9 cellular contexts compared by ENCODE assay signal in the genomic region with DNA sequence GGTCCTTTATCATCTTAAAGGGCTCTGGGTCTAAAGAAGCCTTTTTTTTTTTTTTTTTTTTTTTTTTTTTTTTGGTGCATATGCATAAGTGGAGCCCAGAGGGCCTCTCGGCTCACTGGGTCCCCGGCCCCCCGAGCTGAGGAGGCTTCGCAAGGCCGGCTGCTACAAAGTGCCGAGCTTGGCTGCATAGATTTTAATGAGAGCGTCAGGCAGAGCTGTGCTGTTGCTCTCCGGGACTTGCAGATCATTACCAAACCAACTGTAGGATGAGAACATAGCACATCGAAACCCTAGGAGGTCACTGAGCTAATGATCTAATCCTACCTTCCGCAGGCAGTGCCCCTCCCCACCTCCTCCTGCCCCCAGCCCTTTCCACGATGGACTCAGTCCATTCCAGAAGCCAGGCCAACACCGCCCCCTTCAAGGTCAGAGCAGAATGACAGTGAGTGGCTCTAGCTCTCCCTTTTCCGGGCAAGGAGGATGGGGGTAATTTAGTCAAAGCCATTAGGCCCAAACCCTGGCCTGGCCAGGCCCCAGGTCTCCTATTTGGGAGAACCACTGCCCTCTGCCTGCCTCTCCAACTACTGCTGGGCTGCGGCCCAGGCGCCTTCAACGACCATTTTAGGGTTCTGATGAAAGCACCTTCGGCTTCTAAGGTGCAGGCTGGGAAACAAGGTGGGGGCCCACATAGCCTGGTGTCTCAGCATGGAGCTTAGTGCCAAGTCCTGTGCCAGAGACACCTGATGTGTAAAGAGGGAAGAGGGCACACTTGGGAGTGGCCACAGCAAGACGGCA. TPM values are rescaled to one million over a fixed set of nuclear protein-coding genes. Genes with fewer than 3 reads are reported as not detected.
DNase-seq lines count a peak whose midpoint lies in the region; ATAC-seq and TF ChIP-seq lines count a peak whose summit lies in the region.
"Not testable (repeated sequence)": the region's sequence is repeated elsewhere in the genome, so short reads cannot be mapped to it uniquely, and the experiment has no call there.
"Had no signal": no experiment of that assay in that cellular context is flagged by ENCODE, and none has a peak within 500 bp of the region (broad histone marks: within the 10 kb centered on the region; RNA-seq: fewer than 3 reads in every experiment).

No MANE protein-coding gene starts in this region.

- CTCF ChIA-PET in activated naive CD4-positive, alpha-beta T cell treated with anti-CD3 and anti-CD28 coated beads for 36 hours (lab: Charles Lee): interaction anchor here (0.9 kb wide), 1 partner anchor 113 kb away, joined by 8 read pairs; no protein-coding TSS in a partner anchor

- H3K9ac ChIP-seq in HUES6 (ENCODE audit: low read length) (peak overlapping the region; percentile 58), subcutaneous abdominal adipose tissue (ENCODE audit: low read length in 5 of 5) (peak overlapping the region in 2 of 5 donors; percentile 16 to 64)

- TF ChIP-seq CTCF in coronary artery (IDR thresholded peaks at IDR 0.05); psoas muscle (IDR thresholded peaks at IDR 0.05): not testable (repeated sequence)
- peak; percentile 32 for TF ChIP-seq CTCF in left ventricle myocardium inferior (IDR thresholded peaks at IDR 0.05; ENCODE audit: borderline replicate concordance)

- H3K27me3 Mint-ChIP-seq in activated naive CD4-positive, alpha-beta T cell treated with anti-CD3 and anti-CD28 coated beads for 36 hours (ENCODE audit: low read depth); memory B cell: not testable (repeated sequence)

- H3K27ac Mint-ChIP-seq in activated naive CD4-positive, alpha-beta T cell treated with anti-CD3 and anti-CD28 coated beads for 36 hours: peak overlapping the region; percentile 32
- peak overlapping the region; percentile 81 for H3K27ac Mint-ChIP-seq in memory B cell

- peaks cover 19% of the 10 kb centered on the region for H3K4me1 Mint-ChIP-seq in activated naive CD4-positive, alpha-beta T cell treated with anti-CD3 and anti-CD28 coated beads for 36 hours (ENCODE audit: low read depth)
- peaks cover 49% of the 10 kb centered on the region for H3K4me1 Mint-ChIP-seq in memory B cell

- H3K27ac ChIP-seq in HUES6 (ENCODE audit: low read depth, low read length) (peak overlapping the region; percentile 55; the same call in 1 of the 2 replicates), coronary artery (peak overlapping the region; percentile 31 to 69), left ventricle myocardium inferior (replicated peaks) (peak overlapping the region; percentile 85), psoas muscle (peak overlapping the region; percentile 85), subcutaneous abdominal adipose tissue (ENCODE audit: low read depth, low read length) (peak overlapping the region; percentile 88)

- not testable (repeated sequence) for H3K9me3 ChIP-seq in HUES6 (ENCODE audit: control insufficient read depth, insufficient read depth, low read depth, low read length); left ventricle myocardium inferior (replicated peaks); psoas muscle; subcutaneous abdominal adipose tissue (ENCODE audit: control insufficient read depth in 5 of 5, low read length in 5 of 5)

- WGBS in psoas muscle, 3 donors: 37 to 66% (median 43%) methylated on average over 15 to 17 of the region's 18 CpGs

- H3K36me3 Mint-ChIP-seq in activated naive CD4-positive, alpha-beta T cell treated with anti-CD3 and anti-CD28 coated beads for 36 hours (ENCODE audit: low read depth): not testable (repeated sequence)
- peaks cover 13% of the 10 kb centered on the region for H3K36me3 Mint-ChIP-seq in memory B cell

- intact Hi-C loops in activated naive CD4-positive, alpha-beta T cell treated with anti-CD3 and anti-CD28 coated beads for 36 hours (cut with micrococcal nuclease); left ventricle myocardium inferior (cut with micrococcal nuclease); psoas muscle (cut with DNase I): not testable (repeated sequence)

- not testable (repeated sequence) for H3K4me3 ChIP-seq in HUES6 (ENCODE audit: low read depth, low read length); coronary artery; left ventricle myocardium inferior; psoas muscle; subcutaneous abdominal adipose tissue (ENCODE audit: low read depth in 1 of 5, low read length in 5 of 5)

- H3K4me3 Mint-ChIP-seq in activated naive CD4-positive, alpha-beta T cell treated with anti-CD3 and anti-CD28 coated beads for 36 hours; memory B cell: not testable (repeated sequence)

- H3K4me1 ChIP-seq in HUES6 (ENCODE audit: control insufficient read depth, insufficient read depth, low read length): peaks cover 39% of the 10 kb centered on the region
- H3K4me1 ChIP-seq in left ventricle myocardium inferior: peaks cover 65% of the 10 kb centered on the region
- H3K4me1 ChIP-seq in psoas muscle: peaks cover 50% of the 10 kb centered on the region
- H3K4me1 ChIP-seq in subcutaneous abdominal adipose tissue (ENCODE audit: control insufficient read depth in 5 of 5, insufficient read depth in 5 of 5, low read length in 5 of 5): peaks cover 22 to 63% (median 62%) of the 10 kb centered on the region in 5 donors

- H3K9me3 Mint-ChIP-seq in activated naive CD4-positive, alpha-beta T cell treated with anti-CD3 and anti-CD28 coated beads for 36 hours; memory B cell: not testable (repeated sequence)

- not testable (repeated sequence) for ATAC-seq in memory B cell (ENCODE audit: low read depth)
- ATAC-seq in psoas muscle: peak in 3 of 4 donors; percentile 2 to 15 (median 10)

- not testable (repeated sequence) for H3K27me3 ChIP-seq in HUES6 (ENCODE audit: control insufficient read depth, insufficient read depth, low read length); left ventricle myocardium inferior (ENCODE audit: low read depth); psoas muscle (ENCODE audit: insufficient read depth in 3 of 3, low read length in 2 of 3); subcutaneous abdominal adipose tissue (ENCODE audit: control insufficient read depth in 5 of 5, insufficient read depth in 4 of 5, low read length in 5 of 5)

- DNase-seq in activated naive CD4-positive, alpha-beta T cell treated with anti-CD3 and anti-CD28 coated beads for 36 hours; coronary artery (ENCODE audit: low spot score); left ventricle myocardium inferior; memory B cell (ENCODE audit: low spot score in 2 of 2); psoas muscle: not testable (repeated sequence)

- H3K36me3 ChIP-seq in HUES6 (ENCODE audit: control insufficient read depth, insufficient read depth, low read length) (peaks cover 37% of the 10 kb centered on the region), left ventricle myocardium inferior (peaks cover 46% of the 10 kb centered on the region), psoas muscle (ENCODE audit: insufficient read depth in 1 of 2, low read depth in 1 of 2) (peaks cover 0 to 42% of the 10 kb centered on the region in 2 donors), subcutaneous abdominal adipose tissue (ENCODE audit: control insufficient read depth in 5 of 5, insufficient read depth in 5 of 5, low read length in 5 of 5) (peaks cover 4 to 45% (median 39%) of the 10 kb centered on the region in 5 donors)

RNA-seq across cellular contexts. Expression of a gene that starts 13.3 kb away (rescaled TPM):
- under 1 TPM; 0.64 to 0.74 TPM for total RNA-seq in activated naive CD4-positive, alpha-beta T cell treated with anti-CD3 and anti-CD28 coated beads for 36 hours
- total RNA-seq in left ventricle myocardium inferior (0.16 TPM), psoas muscle (1 to 10 TPM in 1 of 4 donors, under 1 TPM in 1, not detected in 2; 0.42 to 1.3 TPM)
- under 1 TPM; 0.12 to 0.98 (median 0.31) TPM for polyA plus RNA-seq in psoas muscle
- total RNA-seq: Right ventricle myocardium inferior had no signal

RNA-seq across cellular contexts. Expression of a gene that starts 22.6 kb away (rescaled TPM):
- total RNA-seq in activated naive CD4-positive, alpha-beta T cell treated with anti-CD3 and anti-CD28 coated beads for 36 hours: not detected
- not detected for total RNA-seq in left ventricle myocardium inferior
- total RNA-seq in psoas muscle: not detected
- polyA plus RNA-seq in psoas muscle: not detected
- total RNA-seq: frontal cortex, Right ventricle myocardium inferior had no signal

RNA-seq across cellular contexts. Expression of a gene that starts 31.1 kb away (rescaled TPM):
- total RNA-seq in activated naive CD4-positive, alpha-beta T cell treated with anti-CD3 and anti-CD28 coated beads for 36 hours: not detected
- total RNA-seq in left ventricle myocardium inferior (27.3 TPM), psoas muscle (10 to 100 TPM in 1 of 4 donors, 1 to 10 TPM in 3; 3.4 to 12.9 (median 5.8) TPM)
- polyA plus RNA-seq in psoas muscle: 10 to 100 TPM; 18.6 to 34.6 (median 21.9) TPM
- total RNA-seq: frontal cortex had no signal

RNA-seq across cellular contexts. Expression of a gene that starts 39.0 kb away (rescaled TPM):
- total RNA-seq in activated naive CD4-positive, alpha-beta T cell treated with anti-CD3 and anti-CD28 coated beads for 36 hours: 1 to 10 TPM; 5.2 to 5.3 TPM
- total RNA-seq in left ventricle myocardium inferior (45.2 TPM), psoas muscle (10 to 100 TPM; 16.1 to 29.8 (median 22.8) TPM)
- 10 to 100 TPM; 11.1 to 17.6 (median 12.9) TPM for polyA plus RNA-seq in psoas muscle

Comparison
In these comparisons a context has a peak if more than half of its experiments do, and no peak if none do; other contexts are left out.
1. RNA of a gene that starts 31.1 kb away (total RNA-seq): 27.3 TPM in left ventricle myocardium inferior (single experiment) and 3.4 to 12.9 TPM in psoas muscle; not detected in activated naive CD4-positive, alpha-beta T cell treated with anti-CD3 and anti-CD28 coated beads for 36 hours; every median in the first group is over 4 times any median in the second.
2. Peak in every context shown above with its lines, with median percentiles within 50 percentile points of each other: H3K27ac ChIP-seq.